ENCODE assay signal across 23 cellular contexts in genomic region chr6:3353504-3353903, GRCh38.
DNase-seq lines count a peak whose midpoint lies in the region; ATAC-seq, FAIRE-seq and TF ChIP-seq lines count a peak whose summit lies in the region.
"Had no signal": no experiment of that assay in that cellular context is flagged by ENCODE, and none has a peak within 500 bp of the region (broad histone marks: within the 10 kb centered on the region; RNA-seq: fewer than 3 reads in every experiment).

No MANE protein-coding gene starts in this region.

- TF ChIP-seq POLR2A in GM12891 (IDR thresholded peaks at IDR 0.05; ENCODE audit: low read depth, low read length) (no peak), vagina (IDR thresholded peaks at IDR 0.05) (no peak)

- POLR2A ChIA-PET in CD8-positive, alpha-beta T cell (lab: Charles Lee), result no interaction called here
- POLR2A ChIA-PET in T-cell (lab: Charles Lee), result no interaction called here

- no peaks in the 10 kb centered on the region for H3K36me3 ChIP-seq in CD8-positive, alpha-beta T cell (ENCODE audit: insufficient read depth, low read length)
- H3K36me3 ChIP-seq in vagina, result no peaks in the 10 kb centered on the region
- H3K36me3 ChIP-seq: Peyer's patch had no signal

- H3K27ac Mint-ChIP-seq in CD8-positive, alpha-beta T cell, result peak overlapping the region; percentile 3
- peak overlapping the region; percentile 15 to 35 for H3K27ac Mint-ChIP-seq in T-cell
- no peak overlapping the region for H3K27ac Mint-ChIP-seq in endothelial cell (ENCODE audit: unreplicated experiment)
- H3K27ac Mint-ChIP-seq: activated B cell treated with CpG ODN at 0.5 μM for 24 hours; activated naive CD4-positive, alpha-beta T cell treated with anti-CD3 and anti-CD28 coated beads, Interleukin-2, amount 10 ng/mL, durations not matched to agents 7 days and 5 days had no signal

- H3K27me3 Mint-ChIP-seq in CD8-positive, alpha-beta T cell (ENCODE audit: low read depth), result peaks cover 3% of the 10 kb centered on the region
- peaks cover 0 to 2% of the 10 kb centered on the region in 2 donors for H3K27me3 Mint-ChIP-seq in T-cell
- H3K27me3 Mint-ChIP-seq in endothelial cell (ENCODE audit: unreplicated experiment), result peaks cover 27% of the 10 kb centered on the region

- no peak for ATAC-seq in CD8-positive, alpha-beta T cell
- no peak for ATAC-seq in T-cell (replicated peaks in 1 of 4)
- ATAC-seq: psoas muscle had no signal

- TF ChIP-seq CTCF in CD8-positive, alpha-beta T cell (IDR thresholded peaks at IDR 0.05), result no peak
- TF ChIP-seq CTCF in endothelial cell (IDR thresholded peaks at IDR 0.05; ENCODE audit: unreplicated experiment), result no peak
- TF ChIP-seq CTCF in vagina (IDR thresholded peaks at IDR 0.05), result no peak

- H3K4me3 ChIP-seq in CD8-positive, alpha-beta T cell (ENCODE audit: low read depth, low read length), result no peak overlapping the region
- H3K4me3 ChIP-seq in vagina, result no peak overlapping the region
- H3K4me3 ChIP-seq: hepatocyte, Peyer's patch, psoas muscle had no signal

- CTCF ChIA-PET in CD8-positive, alpha-beta T cell (lab: Charles Lee), result no interaction called here
- CTCF ChIA-PET in T-cell (lab: Charles Lee), result interaction anchor here in 1 of 2 donors (0.5 kb wide), 1 partner anchor 18 kb away, joined by 3 read pairs; no protein-coding TSS in a partner anchor

- peaks cover 35% of the 10 kb centered on the region for H3K4me1 Mint-ChIP-seq in CD8-positive, alpha-beta T cell (ENCODE audit: low read depth)
- H3K4me1 Mint-ChIP-seq in T-cell (peaks cover 30 to 47% (median 44%) of the 10 kb centered on the region in 3 donors), endothelial cell (ENCODE audit: unreplicated experiment) (peaks cover 78% of the 10 kb centered on the region)

- H3K9me3 Mint-ChIP-seq in CD8-positive, alpha-beta T cell, result no peaks in the 10 kb centered on the region
- no peaks in the 10 kb centered on the region for H3K9me3 Mint-ChIP-seq in T-cell
- H3K9me3 Mint-ChIP-seq in endothelial cell (ENCODE audit: unreplicated experiment), result no peaks in the 10 kb centered on the region
- H3K9me3 Mint-ChIP-seq: activated B cell treated with CpG ODN at 0.5 μM for 24 hours; activated naive CD4-positive, alpha-beta T cell treated with anti-CD3 and anti-CD28 coated beads, Interleukin-2, amount 10 ng/mL, durations not matched to agents 7 days and 5 days; immature natural killer cell had no signal

- no peaks in the 10 kb centered on the region for H3K36me3 Mint-ChIP-seq in CD8-positive, alpha-beta T cell
- no peaks in the 10 kb centered on the region for H3K36me3 Mint-ChIP-seq in T-cell
- H3K36me3 Mint-ChIP-seq in endothelial cell (ENCODE audit: low read depth, unreplicated experiment), result peaks cover 25% of the 10 kb centered on the region
- H3K36me3 Mint-ChIP-seq: activated naive CD4-positive, alpha-beta T cell treated with anti-CD3 and anti-CD28 coated beads, Interleukin-2, amount 10 ng/mL, durations not matched to agents 7 days and 5 days; CD14-positive monocyte; immature natural killer cell had no signal

- no peak for FAIRE-seq in GM12891 (lab: Jason Lieb, UNC)
- FAIRE-seq: endometrium, frontal cortex had no signal

- no peaks in the 10 kb centered on the region for H3K9me3 ChIP-seq in CD8-positive, alpha-beta T cell (ENCODE audit: low read length)
- no peaks in the 10 kb centered on the region for H3K9me3 ChIP-seq in vagina
- H3K9me3 ChIP-seq: Peyer's patch, psoas muscle had no signal

- H3K4me1 ChIP-seq in CD8-positive, alpha-beta T cell (ENCODE audit: insufficient read depth, low read length), result peaks cover 27% of the 10 kb centered on the region
- peaks cover 40% of the 10 kb centered on the region for H3K4me1 ChIP-seq in vagina

- no peak for DNase-seq in CD8-positive, alpha-beta T cell
- DNase-seq in T-cell, result no peak
- no peak for DNase-seq in endothelial cell (ENCODE audit: low spot score)
- no peak for DNase-seq in GM12891 (ENCODE audit: insufficient read length, low spot score)
- no peak for DNase-seq in vagina (ENCODE audit: extremely low spot score in 2 of 2)
- DNase-seq in HUDEP-2 (lab: John Stamatoyannopoulos, UW; ENCODE audit: unreplicated experiment in 76 of 76), result no peak
- DNase-seq: activated B cell treated with CpG ODN at 0.5 μM for 24 hours; activated CD4-positive, alpha-beta T cell treated with anti-CD3 and anti-CD28 coated beads, Interleukin-2, amount 50 U/mL, for 4 hours; activated naive CD4-positive, alpha-beta T cell treated with anti-CD3 and anti-CD28 coated beads, Interleukin-2, amount 10 ng/mL, durations not matched to agents 7 days and 5 days; immature natural killer cell; NCI-H187; NCI-H524 treated with DMSO at 0.1 percent for 48 hours; Peyer's patch; psoas muscle; SHP77 treated with DMSO at 0.1 percent for 48 hours; stimulated activated naive CD4-positive, alpha-beta T cell treated with Interleukin-2 at 50 U/mL for 16 hours; SW 1271; T1000 had no signal

- H3K27me3 ChIP-seq in CD8-positive, alpha-beta T cell (ENCODE audit: insufficient read depth, low read length), result no peaks in the 10 kb centered on the region
- H3K27me3 ChIP-seq in vagina, result no peaks in the 10 kb centered on the region
- H3K27me3 ChIP-seq: hepatocyte, Peyer's patch had no signal

- H3K4me3 Mint-ChIP-seq in CD8-positive, alpha-beta T cell, result no peak overlapping the region
- H3K4me3 Mint-ChIP-seq in T-cell, result no peak overlapping the region
- H3K4me3 Mint-ChIP-seq in endothelial cell (ENCODE audit: unreplicated experiment), result peak overlapping the region; percentile 60
- H3K4me3 Mint-ChIP-seq: activated B cell treated with CpG ODN at 0.5 μM for 24 hours; activated naive CD4-positive, alpha-beta T cell treated with anti-CD3 and anti-CD28 coated beads, Interleukin-2, amount 10 ng/mL, durations not matched to agents 7 days and 5 days; immature natural killer cell had no signal

- no peak overlapping the region for H3K27ac ChIP-seq in CD8-positive, alpha-beta T cell (ENCODE audit: low read depth, low read length)
- H3K27ac ChIP-seq in temporal lobe (ENCODE audit: low read depth, low read length) (peak overlapping the region; percentile 97), vagina (no peak overlapping the region)
- H3K27ac ChIP-seq: hepatocyte, Peyer's patch had no signal

- intact Hi-C loops in CD8-positive, alpha-beta T cell (cut with DNase I, micrococcal nuclease), result loop anchor here (10.0 kb wide), 6 partner anchors 101 to 1421 kb away; partner anchors contain the start of genes CDYL (in 1 of the 2), SLC22A23 (in 1 of the 2), TUBB2A (in 1 of the 2) and WRNIP1 (in 1 of the 2)
- intact Hi-C loops in vagina (cut with DNase I), result no loop called here

TF ChIP-seq in GM12891, 5 proteins besides CTCF, POLR2A, EP300 and RAD21:
- no peak for TF ChIP-seq POU2F2 (IDR thresholded peaks at IDR 0.05; ENCODE audit: low read depth, low read length)
- TF ChIP-seq POLR2AphosphoS5 (IDR thresholded peaks at IDR 0.05; ENCODE audit: low read depth, low read length), result no peak
- no peak for TF ChIP-seq SPI1 (IDR thresholded peaks at IDR 0.05; ENCODE audit: low read depth, low read length)
TF ChIP-seq in GM12891: peak in this region for 0.
